ENCODE assay signal across 28 cellular contexts in the genomic region with DNA sequence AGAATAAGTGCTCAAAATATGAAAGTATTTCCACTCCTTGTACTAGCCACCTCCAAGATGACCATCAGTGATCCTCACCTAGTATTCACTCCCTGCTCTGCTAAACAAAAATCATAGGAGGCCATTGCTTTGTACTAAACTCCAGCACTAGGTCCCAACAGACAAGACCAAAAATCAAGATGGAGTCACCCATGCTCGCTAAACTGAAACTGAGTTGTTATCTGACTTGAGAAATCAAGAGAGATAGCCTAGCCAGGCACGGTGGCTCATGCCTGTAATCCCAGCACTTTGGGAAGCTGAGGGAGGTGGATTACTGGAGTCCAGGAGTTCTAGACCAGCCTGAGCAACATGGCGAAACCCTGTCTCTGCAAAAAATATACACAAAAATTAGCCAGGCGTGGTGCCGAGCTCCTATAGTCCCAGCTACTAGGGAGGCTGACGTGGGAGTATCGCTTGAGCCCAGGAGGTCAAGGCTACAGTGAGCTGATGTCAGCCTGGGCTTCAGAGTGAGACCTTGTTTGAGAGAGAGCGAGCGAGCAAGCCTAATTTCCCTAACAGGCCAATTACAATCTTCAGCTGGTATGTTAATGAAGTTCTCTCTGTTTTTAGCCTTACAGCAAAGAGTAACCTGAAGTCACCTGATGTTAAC. TPM values are rescaled to one million over a fixed set of nuclear protein-coding genes. Genes with fewer than 3 reads are reported as not detected.
"Had no signal": no experiment of that assay in that cellular context is flagged by ENCODE, and none has a peak within 500 bp of the region (broad histone marks: within the 10 kb centered on the region; RNA-seq: fewer than 3 reads in every experiment).

No MANE protein-coding gene starts in this region.

- H3K36me3 ChIP-seq: colonic mucosa, heart left ventricle, pancreas, spleen, tibial nerve, upper lobe of right lung, vagina had no signal

- H3K9me3 Mint-ChIP-seq: endodermal cell; natural killer cell; stimulated activated memory B cell treated with anti-CD40 and anti-IgM and Interleukin-4, amounts not matched to agents 10 μg/mL and 1 μg/mL and 100 μg/mL, for 72 hours; stimulated activated naive CD8-positive, alpha-beta T cell treated with anti-CD3 and anti-CD28 coated beads, Interleukin-15, Interleukin-2, amounts not matched to agents 100 ng/mL and 50 ng/mL, for 24 hours had no signal

- H3K4me3 ChIP-seq: colonic mucosa, heart left ventricle, pancreas, spleen, tibial nerve, upper lobe of right lung, vagina had no signal

- H3K27me3 Mint-ChIP-seq: progenitor cell of endocrine pancreas had no signal

- H3K27ac ChIP-seq: colonic mucosa, heart left ventricle, pancreas, spleen, tibial nerve, upper lobe of right lung, vagina had no signal

- DNase-seq: colonic mucosa; effector CD4-positive, alpha-beta T cell; endodermal cell; foreskin melanocyte; heart left ventricle; hippocampal formation; kidney glomerular epithelial cell; mammary epithelial cell; natural killer cell; occipital lobe; pancreas; spleen; stimulated activated CD4-positive, alpha-beta T cell treated with anti-CD3 and anti-CD28 coated beads, Interleukin-15, amount 100 ng/mL, for 24 hours; stimulated activated CD4-positive, alpha-beta T cell treated with anti-CD3 and anti-CD28 coated beads, Interleukin-1b, Interleukin-23, amount 100 ng/mL, for 48 hours; stimulated activated CD4-positive, alpha-beta T cell treated with anti-CD3 and anti-CD28 coated beads, Interleukin-4, amount 100 ng/mL, for 24 hours; upper lobe of right lung had no signal

- H3K36me3 Mint-ChIP-seq: natural killer cell; stimulated activated memory B cell treated with anti-CD40 and anti-IgM and Interleukin-4, amounts not matched to agents 10 μg/mL and 1 μg/mL and 100 μg/mL, for 72 hours had no signal

- H3K4me3 Mint-ChIP-seq: endodermal cell; natural killer cell; stimulated activated memory B cell treated with anti-CD40 and anti-IgM and Interleukin-4, amounts not matched to agents 10 μg/mL and 1 μg/mL and 100 μg/mL, for 72 hours; stimulated activated naive CD8-positive, alpha-beta T cell treated with anti-CD3 and anti-CD28 coated beads, Interleukin-15, Interleukin-2, amounts not matched to agents 100 ng/mL and 50 ng/mL, for 24 hours had no signal

- ATAC-seq: heart left ventricle, left lobe of liver, natural killer cell, pancreas, sciatic nerve, upper lobe of right lung had no signal

- H3K4me1 ChIP-seq: colonic mucosa, pancreas, upper lobe of right lung had no signal

- FAIRE-seq: islet of Langerhans, pancreas had no signal

- H3K27me3 ChIP-seq: pancreas, upper lobe of right lung, vagina had no signal

- H3K9me3 ChIP-seq: colonic mucosa, heart left ventricle, pancreas, spleen, tibial nerve, upper lobe of right lung, vagina had no signal

- H3K27ac Mint-ChIP-seq: endodermal cell; natural killer cell; progenitor cell of endocrine pancreas; stimulated activated memory B cell treated with anti-CD40 and anti-IgM and Interleukin-4, amounts not matched to agents 10 μg/mL and 1 μg/mL and 100 μg/mL, for 72 hours; stimulated activated naive CD8-positive, alpha-beta T cell treated with anti-CD3 and anti-CD28 coated beads, Interleukin-15, Interleukin-2, amounts not matched to agents 100 ng/mL and 50 ng/mL, for 24 hours had no signal

RNA-seq across cellular contexts. Expression of a gene that starts 9.3 kb away (rescaled TPM):
- total RNA-seq: colonic mucosa, myocyte, skeletal muscle tissue, vagina had no signal

RNA-seq across cellular contexts. Expression of a gene that starts 31.7 kb away (rescaled TPM):
- total RNA-seq: colonic mucosa, glomerular endothelial cell, mammary epithelial cell, myocyte, natural killer cell, occipital lobe, vagina had no signal
- polyA plus RNA-seq: heart left ventricle had no signal

RNA-seq across cellular contexts. Expression of a gene that starts 37.3 kb away (rescaled TPM):
- total RNA-seq: dermis microvascular lymphatic vessel endothelial cell, glomerular endothelial cell, mammary epithelial cell, myocyte, natural killer cell, vagina had no signal
- polyA plus RNA-seq: mammary epithelial cell had no signal
